In genomic region chr16:57894390-57895080, GRCh38 we compare ENCODE assay signal across 1 cellular context.
TF ChIP-seq lines count a peak whose summit lies in the region.

No MANE protein-coding gene starts in this region.

TF ChIP-seq in liver, 16 proteins besides CTCF, POLR2A, EP300 and RAD21 (continued from another document):
- TF ChIP-seq REST (IDR thresholded peaks at IDR 0.05) (peak; percentile 22), GABPA (IDR thresholded peaks at IDR 0.05 in 1 of 2, conservative IDR thresholded peaks at IDR 0.05 in 1 of 2) (no peak), TAF1 (conservative IDR thresholded peaks at IDR 0.05) (no peak), EGR1 (IDR thresholded peaks at IDR 0.05; ENCODE audit: low read depth in 2 of 2) (peak in 1 of 2 donors; percentile 42), MAX (IDR thresholded peaks at IDR 0.05) (peak; percentile 58), FOXA1 (IDR thresholded peaks at IDR 0.05) (peak; percentile 98), SP1 (IDR thresholded peaks at IDR 0.05) (peak; percentile 92), HNF4A (conservative IDR thresholded peaks at IDR 0.05) (peak; percentile 40 to 73), ATF3 (IDR thresholded peaks at IDR 0.05) (peak; percentile 22), YY1 (IDR thresholded peaks at IDR 0.05) (peak; percentile 92), NR2F2 (IDR thresholded peaks at IDR 0.05) (no peak), RXRA (IDR thresholded peaks at IDR 0.05) (peak; percentile 66 to 84), FOXA2 (IDR thresholded peaks at IDR 0.05) (peak; percentile 97)
TF ChIP-seq in liver: peak in this region for 11.
